Comparison of ENCODE assay signal across 8 cellular contexts in genomic region chr12:93135286-93136239, GRCh38.
A peak's percentile ranks its signal among the peaks of the same experiment; 100 is the strongest.
DNase-seq lines count a peak whose midpoint lies in the region; ATAC-seq lines count a peak whose summit lies in the region.

No MANE protein-coding gene starts in this region.

- DNase-seq in COLO668 (lab: John Stamatoyannopoulos, UW; ENCODE audit: unreplicated experiment), result peak; percentile 63
- DNase-seq in NOMO-1 treated with dmso at 0.1 percent for 144 hours (lab: John Stamatoyannopoulos, UW; ENCODE audit: unreplicated experiment), result peak; percentile 56
- peak; percentile 82 for DNase-seq in left kidney (ENCODE audit: low read depth, low spot score)
- DNase-seq in effector CD8-positive, alpha-beta T cell (lab: John Stamatoyannopoulos, UW), result no peak
- no peak for DNase-seq in activated CD4-positive, alpha-beta T cell treated with anti-CD3 and anti-CD28 coated beads for 48 hours
- no peak for DNase-seq in Right ventricle myocardium superior

- ATAC-seq in HG02885 (IDR thresholded peaks at IDR 0.05; ENCODE audit: poor library complexity, unreplicated experiment) (peak; percentile 35), HG03039 (IDR thresholded peaks at IDR 0.05; ENCODE audit: unreplicated experiment) (no peak), Right ventricle myocardium superior (ENCODE audit: poor library complexity) (no peak)

- intact Hi-C loops in Right ventricle myocardium superior (cut with DNase I), result no loop called here

Comparison
In these comparisons a context has a peak if more than half of its experiments do, and no peak if none do; other contexts are left out.
1. DNase-seq: peak in COLO668 (single experiment), NOMO-1 treated with dmso at 0.1 percent for 144 hours (single experiment) and left kidney (single experiment); none in effector CD8-positive, alpha-beta T cell (single experiment), activated CD4-positive, alpha-beta T cell treated with anti-CD3 and anti-CD28 coated beads for 48 hours (single experiment) and Right ventricle myocardium superior (single experiment).